In genomic region chr17:42554250-42555121, GRCh38 we compare ENCODE assay signal across 8 cellular contexts. TPM values are rescaled to one million over a fixed set of nuclear protein-coding genes. Genes with fewer than 3 reads are reported as not detected.
DNase-seq lines count a peak whose midpoint lies in the region; ATAC-seq and TF ChIP-seq lines count a peak whose summit lies in the region.

No MANE protein-coding gene starts in this region.

- H3K79me2 ChIP-seq in ACC112 (ENCODE audit: control insufficient read depth, insufficient read depth, low read length, unreplicated experiment) = peaks cover 5% of the 10 kb centered on the region

- no peaks in the 10 kb centered on the region for H3K36me3 ChIP-seq in ACC112 (ENCODE audit: insufficient read depth, low read length)

- peak; percentile 68 for ATAC-seq in GM18861 (IDR thresholded peaks at IDR 0.05; ENCODE audit: unreplicated experiment)
- peak; percentile 78 for ATAC-seq in HG03103 (IDR thresholded peaks at IDR 0.05; ENCODE audit: low read depth, unreplicated experiment)

- H2AFZ ChIP-seq in ACC112 (ENCODE audit: low read length, unreplicated experiment) = peak overlapping the region; percentile 55

- H3K4me1 ChIP-seq in ACC112 (ENCODE audit: control insufficient read depth, insufficient read depth, low read length, unreplicated experiment) = peaks cover 7% of the 10 kb centered on the region

- peak overlapping the region; percentile 90 for H3K4me3 ChIP-seq in ACC112 (ENCODE audit: low read depth, low read length)
- peak overlapping the region; percentile 99 for H3K4me3 ChIP-seq in coronary artery

- peak; percentile 54 for DNase-seq in NCI-H460 (ENCODE audit: extremely low read depth, low read depth)
- peak; percentile 80 for DNase-seq in activated CD4-positive, alpha-beta T cell treated with anti-CD3 and anti-CD28 coated beads for 48 hours
- peak; percentile 91 for DNase-seq in coronary artery (ENCODE audit: low spot score)
- DNase-seq in left kidney (ENCODE audit: low read depth, low spot score) = peak; percentile 97
- DNase-seq in stimulated activated CD4-positive, alpha-beta T cell treated with anti-CD3 and anti-CD28 coated beads, Interleukin-2, amount 100 ng/mL, for 4 hours (ENCODE audit: low read depth) = peak; percentile 49

- H3K27ac ChIP-seq in ACC112 (ENCODE audit: low read depth, low read length) = peak overlapping the region; percentile 21; the same call in 1 of the 2 replicates
- peak overlapping the region; percentile 84 to 92 for H3K27ac ChIP-seq in coronary artery

- no peak for TF ChIP-seq CTCF in coronary artery (IDR thresholded peaks at IDR 0.05)

- no peaks in the 10 kb centered on the region for H3K27me3 ChIP-seq in ACC112 (ENCODE audit: insufficient read depth, low read length)

RNA-seq across cellular contexts. Expression of gene HSD17B1, which starts 1.8 kb away (rescaled TPM):
- 0.37 and 0.38 TPM in 2 replicates for total RNA-seq in NCI-H460 (2014; rRNA removed; shearing (Covaris generic))
- 0.38 and 3.8 TPM in 2 replicates for polyA plus RNA-seq in NCI-H460 (2014; cell fraction: nucleus; rRNA removed)

RNA-seq across cellular contexts. Expression of gene COASY, which starts 7.5 kb away (rescaled TPM):
- total RNA-seq in NCI-H460 (2014; rRNA removed; shearing (Covaris generic)) = 36.5 and 38.1 TPM in 2 replicates
- polyA plus RNA-seq in NCI-H460 (2014; cell fraction: nucleus; rRNA removed) = 93.5 and 96.4 TPM in 2 replicates

RNA-seq across cellular contexts. Expression of gene MLX, which starts 12.4 kb away (rescaled TPM):
- total RNA-seq in NCI-H460 (2014; rRNA removed; shearing (Covaris generic)) = 35.0 and 41.4 TPM in 2 replicates
- polyA plus RNA-seq in NCI-H460 (2014; cell fraction: nucleus; rRNA removed) = 60.8 and 89.7 TPM in 2 replicates

RNA-seq across cellular contexts. Expression of gene NAGLU, which starts 18.4 kb away (rescaled TPM):
- total RNA-seq in NCI-H460 (2014; rRNA removed; shearing (Covaris generic)) = 15.1 and 15.3 TPM in 2 replicates
- 115 and 132 TPM in 2 replicates for polyA plus RNA-seq in NCI-H460 (2014; cell fraction: nucleus; rRNA removed)

RNA-seq across cellular contexts. Expression of gene PSMC3IP, which starts 23.0 kb away (rescaled TPM):
- 15.0 and 17.1 TPM in 2 replicates for total RNA-seq in NCI-H460 (2014; rRNA removed; shearing (Covaris generic))
- 35.5 and 69.3 TPM in 2 replicates for polyA plus RNA-seq in NCI-H460 (2014; cell fraction: nucleus; rRNA removed)

Comparison
In these comparisons a context has a peak if more than half of its experiments do, and no peak if none do; other contexts are left out.
1. Peak in every context shown above with its lines: DNase-seq, ATAC-seq, H3K4me3 ChIP-seq and H3K27ac ChIP-seq.